In the genomic region with DNA sequence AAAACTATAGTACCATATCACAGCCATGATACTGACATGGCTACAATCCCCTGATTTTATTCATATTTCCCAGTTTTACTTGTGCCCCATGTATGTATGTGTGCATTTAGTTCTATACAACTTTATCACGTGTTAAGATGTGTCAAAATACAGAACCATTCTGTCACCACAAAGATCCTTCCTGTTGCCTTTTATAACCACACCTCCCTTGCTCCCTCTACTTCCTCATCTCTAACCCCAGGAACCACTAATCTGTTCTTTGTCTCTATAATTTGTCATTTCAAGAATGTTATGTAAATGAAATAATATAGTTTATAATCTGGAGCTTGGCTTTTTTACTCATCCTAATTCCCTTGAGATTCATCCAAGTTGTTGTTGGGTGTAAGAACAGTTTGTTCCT, we compare ENCODE assay signal across 12 cellular contexts.
DNase-seq lines count a peak whose midpoint lies in the region; ATAC-seq and TF ChIP-seq lines count a peak whose summit lies in the region.
"Had no signal": no experiment of that assay in that cellular context is flagged by ENCODE, and none has a peak within 500 bp of the region (broad histone marks: within the 10 kb centered on the region; RNA-seq: fewer than 3 reads in every experiment).

No MANE protein-coding gene starts in this region.

- no peak for DNase-seq in CD8-positive, alpha-beta T cell
- DNase-seq in GM19240 (ENCODE audit: insufficient read length, low spot score) (peak; percentile 28), Kasumi-1 (lab: John Stamatoyannopoulos, UW) (peak; percentile 94 to 95), Calu3 (no peak), HFFc6 (no peak)
- no peak for DNase-seq in central memory CD8-positive, alpha-beta T cell (ENCODE audit: low spot score in 2 of 2)
- DNase-seq: effector CD4-positive, alpha-beta T cell; heart right ventricle; T-helper 9 cell had no signal

- H3K4me3 ChIP-seq in CD8-positive, alpha-beta T cell (ENCODE audit: low read depth, low read length) = no peak overlapping the region
- H3K4me3 ChIP-seq: heart right ventricle, skin epidermis had no signal

- TF ChIP-seq CTCF in CD8-positive, alpha-beta T cell (IDR thresholded peaks at IDR 0.05) = no peak
- TF ChIP-seq CTCF in Calu3 (IDR thresholded peaks at IDR 0.05; ENCODE audit: unreplicated experiment) (no peak), HFFc6 (IDR thresholded peaks at IDR 0.05) (no peak)

- H3K27me3 Mint-ChIP-seq in CD8-positive, alpha-beta T cell (ENCODE audit: low read depth) = no peaks in the 10 kb centered on the region
- H3K27me3 Mint-ChIP-seq in central memory CD8-positive, alpha-beta T cell = peaks cover 10% of the 10 kb centered on the region
- H3K27me3 Mint-ChIP-seq in Calu3 (ENCODE audit: unreplicated experiment) (peaks cover 66% of the 10 kb centered on the region), HFFc6 (ENCODE audit: insufficient read depth) (peaks cover 8% of the 10 kb centered on the region)

- H3K9me3 ChIP-seq in CD8-positive, alpha-beta T cell (ENCODE audit: low read length) = no peaks in the 10 kb centered on the region

- no peaks in the 10 kb centered on the region for H3K36me3 ChIP-seq in CD8-positive, alpha-beta T cell (ENCODE audit: insufficient read depth, low read length)
- H3K36me3 ChIP-seq: heart right ventricle had no signal

- peak; percentile 59 for ATAC-seq in CD8-positive, alpha-beta T cell
- ATAC-seq in central memory CD8-positive, alpha-beta T cell (replicated peaks; ENCODE audit: extremely low read depth, poor library complexity, severe bottlenecking) = peak; percentile 87
- ATAC-seq in HG03439 (IDR thresholded peaks at IDR 0.05; ENCODE audit: unreplicated experiment) = no peak
- no peak for ATAC-seq in GM18511 (IDR thresholded peaks at IDR 0.05; ENCODE audit: unreplicated experiment)

- H3K4me1 ChIP-seq in CD8-positive, alpha-beta T cell (ENCODE audit: insufficient read depth, low read length) = peaks cover 46% of the 10 kb centered on the region

- no peak overlapping the region for H3K27ac Mint-ChIP-seq in CD8-positive, alpha-beta T cell
- H3K27ac Mint-ChIP-seq in central memory CD8-positive, alpha-beta T cell (ENCODE audit: low read depth) = no peak overlapping the region
- H3K27ac Mint-ChIP-seq in Calu3 (ENCODE audit: unreplicated experiment) = no peak overlapping the region
- no peak overlapping the region for H3K27ac Mint-ChIP-seq in HFFc6

- peak overlapping the region; percentile 5 for H3K4me3 Mint-ChIP-seq in CD8-positive, alpha-beta T cell
- peak overlapping the region; percentile 43 for H3K4me3 Mint-ChIP-seq in central memory CD8-positive, alpha-beta T cell
- H3K4me3 Mint-ChIP-seq in Calu3 (ENCODE audit: low read depth, unreplicated experiment) = no peak overlapping the region
- no peak overlapping the region for H3K4me3 Mint-ChIP-seq in HFFc6

- no peak overlapping the region for H3K27ac ChIP-seq in CD8-positive, alpha-beta T cell (ENCODE audit: low read depth, low read length)
- H3K27ac ChIP-seq: heart right ventricle, skin epidermis had no signal

- H3K36me3 Mint-ChIP-seq in CD8-positive, alpha-beta T cell = no peaks in the 10 kb centered on the region
- H3K36me3 Mint-ChIP-seq in central memory CD8-positive, alpha-beta T cell (ENCODE audit: insufficient read depth) = peaks cover 2% of the 10 kb centered on the region
- H3K36me3 Mint-ChIP-seq in Calu3 (ENCODE audit: insufficient read depth, unreplicated experiment) (no peaks in the 10 kb centered on the region), HFFc6 (ENCODE audit: low read depth) (peaks cover 25% of the 10 kb centered on the region)

- CTCF ChIA-PET in CD8-positive, alpha-beta T cell (lab: Charles Lee) = interaction anchor here (1.0 to 1.1 kb wide), 2 partner anchors 19 to 370 kb away, joined by 3 to 5 read pairs; no protein-coding TSS in a partner anchor
- CTCF ChIA-PET in Calu3 (lab: Charles Lee) = no interaction called here

- POLR2A ChIA-PET in CD8-positive, alpha-beta T cell (lab: Charles Lee) = interaction anchor here (1.0 kb wide), 1 partner anchor 9 kb away, joined by 3 read pairs; no protein-coding TSS in a partner anchor

- peaks cover 18% of the 10 kb centered on the region for H3K9me3 Mint-ChIP-seq in CD8-positive, alpha-beta T cell
- H3K9me3 Mint-ChIP-seq in central memory CD8-positive, alpha-beta T cell = peaks cover 6% of the 10 kb centered on the region
- H3K9me3 Mint-ChIP-seq in Calu3 (ENCODE audit: low read depth, unreplicated experiment) = peaks cover 6% of the 10 kb centered on the region
- H3K9me3 Mint-ChIP-seq in HFFc6 = peaks cover 14% of the 10 kb centered on the region

- H3K4me1 Mint-ChIP-seq in CD8-positive, alpha-beta T cell (ENCODE audit: low read depth) = peaks cover 48% of the 10 kb centered on the region
- H3K4me1 Mint-ChIP-seq in central memory CD8-positive, alpha-beta T cell = peaks cover 50% of the 10 kb centered on the region
- H3K4me1 Mint-ChIP-seq in Calu3 (ENCODE audit: low read depth, unreplicated experiment) = no peaks in the 10 kb centered on the region
- no peaks in the 10 kb centered on the region for H3K4me1 Mint-ChIP-seq in HFFc6 (ENCODE audit: low read depth)

- BruUV-seq in Calu3 (replicated peaks; lab: Mats Ljungman, UMichigan) = no TSS peak

- intact Hi-C loops in CD8-positive, alpha-beta T cell (cut with DNase I, micrococcal nuclease) = loop anchor here in 1 of 2 experiments (10.0 kb wide), 1 partner anchor 59 kb away; no protein-coding TSS in a partner anchor
- intact Hi-C loops in Calu3 (cut with micrococcal nuclease; ENCODE audit: unreplicated experiment) = no loop called here

- H3K27me3 ChIP-seq in CD8-positive, alpha-beta T cell (ENCODE audit: insufficient read depth, low read length) = no peaks in the 10 kb centered on the region
- H3K27me3 ChIP-seq: heart right ventricle had no signal

Comparison
In these comparisons a context has a peak if more than half of its experiments do, and no peak if none do; other contexts are left out.
1. ATAC-seq: peak in CD8-positive, alpha-beta T cell (single experiment) and central memory CD8-positive, alpha-beta T cell (single experiment); none in HG03439 (single experiment) and GM18511 (single experiment).
2. DNase-seq: peak in GM19240 (single experiment) and Kasumi-1 (2 of 2); none in CD8-positive, alpha-beta T cell (0 of 7), central memory CD8-positive, alpha-beta T cell (0 of 2), Calu3 (single experiment) and HFFc6 (single experiment).
3. H3K4me3 Mint-ChIP-seq: peak in CD8-positive, alpha-beta T cell (single experiment) and central memory CD8-positive, alpha-beta T cell (single experiment); none in Calu3 (single experiment) and HFFc6 (single experiment).